Comparison of ENCODE assay signal across 17 cellular contexts in genomic region chr18:42157878-42158277, GRCh38.
DNase-seq lines count a peak whose midpoint lies in the region; ATAC-seq lines count a peak whose summit lies in the region.
"Had no signal": no experiment of that assay in that cellular context is flagged by ENCODE, and none has a peak within 500 bp of the region (broad histone marks: within the 10 kb centered on the region; RNA-seq: fewer than 3 reads in every experiment).

No MANE protein-coding gene starts in this region.

- DNase-seq in NCI-H1694 treated with DMSO at 0.1 percent for 48 hours (lab: John Stamatoyannopoulos, UW) (peak; percentile 18), NCI-H524 treated with DMSO at 0.1 percent for 48 hours (lab: John Stamatoyannopoulos, UW) (peak; percentile 96), cerebellar nuclear complex (lab: John Stamatoyannopoulos, UW) (peak; percentile 86 to 98), retina (peak; percentile 25), DMS79 treated with DMSO at 0.1 percent for 48 hours (lab: John Stamatoyannopoulos, UW) (no peak)
- DNase-seq: ACHN, AML-193, DMS153, MV-4-11, NCI-H1436, NCI-H2081, NCI-H526, Peyer's patch, Right ventricle myocardium superior had no signal

- ATAC-seq in HG03521 (IDR thresholded peaks at IDR 0.05; ENCODE audit: unreplicated experiment) (no peak), HG03196 (IDR thresholded peaks at IDR 0.05; ENCODE audit: unreplicated experiment) (no peak)
- ATAC-seq: GM12878 had no signal
